1 cellular context compared by ENCODE assay signal in genomic region chr10:99732033-99732912, GRCh38.
TF ChIP-seq lines count a peak whose summit lies in the region.

COX15 (minus strand) TSS chr10:99732127; CDS start chr10:99732049, 78 bp downstream.
CUTC (plus strand) TSS chr10:99732234; CDS start chr10:99732349, 115 bp downstream.

TF ChIP-seq in HepG2, 621 proteins besides CTCF, POLR2A, EP300 and RAD21 (continued from another document and continues in another):
- no peak for TF ChIP-seq ZBED4 (CRISPR knock-in tag; IDR thresholded peaks at IDR 0.05; ENCODE audit: borderline replicate concordance)
- TF ChIP-seq MAX (IDR thresholded peaks at IDR 0.05), result peak; percentile 91
- TF ChIP-seq, protein P1, sequence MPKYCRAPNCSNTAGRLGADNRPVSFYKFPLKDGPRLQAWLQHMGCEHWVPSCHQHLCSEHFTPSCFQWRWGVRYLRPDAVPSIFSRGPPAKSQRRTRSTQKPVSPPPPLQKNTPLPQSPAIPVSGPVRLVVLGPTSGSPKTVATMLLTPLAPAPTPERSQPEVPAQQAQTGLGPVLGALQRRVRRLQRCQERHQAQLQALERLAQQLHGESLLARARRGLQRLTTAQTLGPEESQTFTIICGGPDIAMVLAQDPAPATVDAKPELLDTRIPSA (CRISPR knock-in tag; IDR thresholded peaks at IDR 0.05; ENCODE audit: borderline replicate concordance), result no peak
- TF ChIP-seq TBX2 (CRISPR knock-in tag; IDR thresholded peaks at IDR 0.05; ENCODE audit: borderline replicate concordance), result peak; percentile 80
- TF ChIP-seq, protein P2, sequence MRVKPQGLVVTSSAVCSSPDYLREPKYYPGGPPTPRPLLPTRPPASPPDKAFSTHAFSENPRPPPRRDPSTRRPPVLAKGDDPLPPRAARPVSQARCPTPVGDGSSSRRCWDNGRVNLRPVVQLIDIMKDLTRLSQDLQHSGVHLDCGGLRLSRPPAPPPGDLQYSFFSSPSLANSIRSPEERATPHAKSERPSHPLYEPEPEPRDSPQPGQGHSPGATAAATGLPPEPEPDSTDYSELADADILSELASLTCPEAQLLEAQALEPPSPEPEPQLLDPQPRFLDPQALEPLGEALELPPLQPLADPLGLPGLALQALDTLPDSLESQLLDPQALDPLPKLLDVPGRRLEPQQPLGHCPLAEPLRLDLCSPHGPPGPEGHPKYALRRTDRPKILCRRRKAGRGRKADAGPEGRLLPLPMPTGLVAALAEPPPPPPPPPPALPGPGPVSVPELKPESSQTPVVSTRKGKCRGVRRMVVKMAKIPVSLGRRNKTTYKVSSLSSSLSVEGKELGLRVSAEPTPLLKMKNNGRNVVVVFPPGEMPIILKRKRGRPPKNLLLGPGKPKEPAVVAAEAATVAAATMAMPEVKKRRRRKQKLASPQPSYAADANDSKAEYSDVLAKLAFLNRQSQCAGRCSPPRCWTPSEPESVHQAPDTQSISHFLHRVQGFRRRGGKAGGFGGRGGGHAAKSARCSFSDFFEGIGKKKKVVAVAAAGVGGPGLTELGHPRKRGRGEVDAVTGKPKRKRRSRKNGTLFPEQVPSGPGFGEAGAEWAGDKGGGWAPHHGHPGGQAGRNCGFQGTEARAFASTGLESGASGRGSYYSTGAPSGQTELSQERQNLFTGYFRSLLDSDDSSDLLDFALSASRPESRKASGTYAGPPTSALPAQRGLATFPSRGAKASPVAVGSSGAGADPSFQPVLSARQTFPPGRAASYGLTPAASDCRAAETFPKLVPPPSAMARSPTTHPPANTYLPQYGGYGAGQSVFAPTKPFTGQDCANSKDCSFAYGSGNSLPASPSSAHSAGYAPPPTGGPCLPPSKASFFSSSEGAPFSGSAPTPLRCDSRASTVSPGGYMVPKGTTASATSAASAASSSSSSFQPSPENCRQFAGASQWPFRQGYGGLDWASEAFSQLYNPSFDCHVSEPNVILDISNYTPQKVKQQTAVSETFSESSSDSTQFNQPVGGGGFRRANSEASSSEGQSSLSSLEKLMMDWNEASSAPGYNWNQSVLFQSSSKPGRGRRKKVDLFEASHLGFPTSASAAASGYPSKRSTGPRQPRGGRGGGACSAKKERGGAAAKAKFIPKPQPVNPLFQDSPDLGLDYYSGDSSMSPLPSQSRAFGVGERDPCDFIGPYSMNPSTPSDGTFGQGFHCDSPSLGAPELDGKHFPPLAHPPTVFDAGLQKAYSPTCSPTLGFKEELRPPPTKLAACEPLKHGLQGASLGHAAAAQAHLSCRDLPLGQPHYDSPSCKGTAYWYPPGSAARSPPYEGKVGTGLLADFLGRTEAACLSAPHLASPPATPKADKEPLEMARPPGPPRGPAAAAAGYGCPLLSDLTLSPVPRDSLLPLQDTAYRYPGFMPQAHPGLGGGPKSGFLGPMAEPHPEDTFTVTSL (CRISPR knock-in tag; IDR thresholded peaks at IDR 0.05; ENCODE audit: borderline replicate concordance), result no peak; the same call in 1 of the 2 replicates
- TF ChIP-seq U2AF2 (IDR thresholded peaks at IDR 0.05; ENCODE audit: low read depth, low read length), result no peak
- peak; percentile 55 for TF ChIP-seq HDAC2 (CRISPR knock-in tag; IDR thresholded peaks at IDR 0.05)
- TF ChIP-seq ZNF552 (CRISPR knock-in tag; IDR thresholded peaks at IDR 0.05; ENCODE audit: borderline replicate concordance), result peak; percentile 53; the same call in 1 of the 2 replicates
- 0 out of 2 replicates have a peak, but pooled peaks have one; percentile 71 for TF ChIP-seq ZNF704 (CRISPR knock-in tag; IDR thresholded peaks at IDR 0.05; ENCODE audit: borderline replicate concordance)
- TF ChIP-seq ZNF83 (CRISPR knock-in tag; IDR thresholded peaks at IDR 0.05; ENCODE audit: borderline replicate concordance), result no peak
- TF ChIP-seq STAT6 (CRISPR knock-in tag; IDR thresholded peaks at IDR 0.05; ENCODE audit: borderline replicate concordance), result no peak; the same call in 1 of the 2 replicates
- peak; percentile 98 for TF ChIP-seq GABPB1 (CRISPR knock-in tag; IDR thresholded peaks at IDR 0.05)
- no peak for TF ChIP-seq SMARCC2 (IDR thresholded peaks at IDR 0.05)
- TF ChIP-seq SNAI1 (CRISPR knock-in tag; IDR thresholded peaks at IDR 0.05; ENCODE audit: borderline replicate concordance), result peak; percentile 72; the same call in 1 of the 2 replicates
- TF ChIP-seq ZNF784 (CRISPR knock-in tag; IDR thresholded peaks at IDR 0.05; ENCODE audit: borderline replicate concordance), result peak; percentile 57; the same call in 1 of the 2 replicates
- TF ChIP-seq SYNCRIP (IDR thresholded peaks at IDR 0.05; ENCODE audit: insufficient read depth, low read depth, low read length), result no peak
- peak; percentile 69 for TF ChIP-seq TEAD3 (CRISPR knock-in tag; optimal IDR thresholded peaks at IDR 0.05; ENCODE audit: borderline replicate concordance)
- 0 out of 2 replicates have a peak, but pooled peaks have one; percentile 20 for TF ChIP-seq SKIL (CRISPR knock-in tag; IDR thresholded peaks at IDR 0.05; ENCODE audit: borderline replicate concordance)
- TF ChIP-seq, protein P3, sequence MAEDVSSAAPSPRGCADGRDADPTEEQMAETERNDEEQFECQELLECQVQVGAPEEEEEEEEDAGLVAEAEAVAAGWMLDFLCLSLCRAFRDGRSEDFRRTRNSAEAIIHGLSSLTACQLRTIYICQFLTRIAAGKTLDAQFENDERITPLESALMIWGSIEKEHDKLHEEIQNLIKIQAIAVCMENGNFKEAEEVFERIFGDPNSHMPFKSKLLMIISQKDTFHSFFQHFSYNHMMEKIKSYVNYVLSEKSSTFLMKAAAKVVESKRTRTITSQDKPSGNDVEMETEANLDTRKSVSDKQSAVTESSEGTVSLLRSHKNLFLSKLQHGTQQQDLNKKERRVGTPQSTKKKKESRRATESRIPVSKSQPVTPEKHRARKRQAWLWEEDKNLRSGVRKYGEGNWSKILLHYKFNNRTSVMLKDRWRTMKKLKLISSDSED (CRISPR knock-in tag; IDR thresholded peaks at IDR 0.05), result no peak
- TF ChIP-seq NR2F2 (IDR thresholded peaks at IDR 0.05; ENCODE audit: borderline replicate concordance, low read depth), result 0 out of 2 replicates have a peak, but pooled peaks have one; percentile 8
- TF ChIP-seq, protein P4, sequence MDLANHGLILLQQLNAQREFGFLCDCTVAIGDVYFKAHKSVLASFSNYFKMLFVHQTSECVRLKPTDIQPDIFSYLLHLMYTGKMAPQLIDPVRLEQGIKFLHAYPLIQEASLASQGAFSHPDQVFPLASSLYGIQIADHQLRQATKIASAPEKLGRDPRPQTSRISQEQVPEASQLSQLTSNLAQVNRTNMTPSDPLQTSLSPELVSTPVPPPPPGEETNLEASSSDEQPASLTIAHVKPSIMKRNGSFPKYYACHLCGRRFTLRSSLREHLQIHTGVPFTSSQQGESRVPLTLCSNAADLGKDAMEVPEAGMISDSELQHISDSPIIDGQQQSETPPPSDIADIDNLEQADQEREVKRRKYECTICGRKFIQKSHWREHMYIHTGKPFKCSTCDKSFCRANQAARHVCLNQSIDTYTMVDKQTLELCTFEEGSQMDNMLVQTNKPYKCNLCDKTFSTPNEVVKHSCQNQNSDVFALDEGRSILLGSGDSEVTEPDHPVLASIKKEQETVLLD (CRISPR knock-in tag; IDR thresholded peaks at IDR 0.05; ENCODE audit: low read depth), result peak; percentile 58; the same call in 1 of the 2 replicates
- TF ChIP-seq ZMAT3 (CRISPR knock-in tag; conservative IDR thresholded peaks at IDR 0.05), result peak; percentile 79
- TF ChIP-seq, protein P5, sequence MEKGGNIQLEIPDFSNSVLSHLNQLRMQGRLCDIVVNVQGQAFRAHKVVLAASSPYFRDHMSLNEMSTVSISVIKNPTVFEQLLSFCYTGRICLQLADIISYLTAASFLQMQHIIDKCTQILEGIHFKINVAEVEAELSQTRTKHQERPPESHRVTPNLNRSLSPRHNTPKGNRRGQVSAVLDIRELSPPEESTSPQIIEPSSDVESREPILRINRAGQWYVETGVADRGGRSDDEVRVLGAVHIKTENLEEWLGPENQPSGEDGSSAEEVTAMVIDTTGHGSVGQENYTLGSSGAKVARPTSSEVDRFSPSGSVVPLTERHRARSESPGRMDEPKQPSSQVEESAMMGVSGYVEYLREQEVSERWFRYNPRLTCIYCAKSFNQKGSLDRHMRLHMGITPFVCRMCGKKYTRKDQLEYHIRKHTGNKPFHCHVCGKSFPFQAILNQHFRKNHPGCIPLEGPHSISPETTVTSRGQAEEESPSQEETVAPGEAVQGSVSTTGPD (CRISPR knock-in tag; IDR thresholded peaks at IDR 0.05), result no peak
- no peak for TF ChIP-seq STAT5B (CRISPR knock-in tag; IDR thresholded peaks at IDR 0.05)
- TF ChIP-seq ZNF513 (CRISPR knock-in tag; conservative IDR thresholded peaks at IDR 0.05), result no peak
- TF ChIP-seq KLF9 (CRISPR knock-in tag; IDR thresholded peaks at IDR 0.05; ENCODE audit: low read depth), result no peak
- 0 out of 2 replicates have a peak, but pooled peaks have one; percentile 66 for TF ChIP-seq BORCS8-MEF2B (CRISPR knock-in tag; IDR thresholded peaks at IDR 0.05)
